8 cellular contexts compared by ENCODE assay signal in the genomic region with DNA sequence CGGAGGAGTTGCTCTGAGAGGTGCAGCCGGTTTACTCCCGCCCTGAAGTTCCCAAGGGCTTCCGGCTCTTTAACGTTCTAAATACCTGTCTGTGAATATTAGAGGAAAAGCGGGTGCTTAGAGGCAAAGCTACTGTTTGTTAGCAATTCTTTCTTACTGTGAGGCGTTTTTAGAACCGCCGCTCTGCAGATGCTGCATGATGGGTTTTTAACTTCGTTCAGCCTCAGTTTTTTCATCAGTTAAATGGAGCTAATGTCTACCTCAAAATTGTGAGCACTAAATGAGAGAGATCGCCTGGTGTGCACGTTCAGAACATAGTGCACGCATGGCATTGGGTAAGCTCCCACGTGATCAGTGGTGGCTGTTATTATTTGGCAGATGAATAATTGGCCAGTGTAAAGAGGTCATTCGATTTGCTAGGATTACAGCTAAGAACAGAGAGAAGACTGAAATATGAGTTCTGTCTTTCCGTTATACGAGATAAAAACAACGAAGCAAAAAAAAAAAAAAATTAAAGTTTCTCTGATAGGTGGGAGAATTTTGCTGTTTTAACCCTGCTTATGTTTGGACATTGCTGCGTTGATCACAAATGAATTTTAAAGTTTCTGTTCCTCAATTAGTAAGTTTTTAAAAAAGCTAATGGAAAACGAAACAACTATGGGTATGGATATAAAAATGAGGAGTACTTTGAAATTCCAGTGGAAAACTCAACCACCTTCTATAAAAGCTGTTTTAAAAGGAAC. TPM values are rescaled to one million over a fixed set of nuclear protein-coding genes. Genes with fewer than 3 reads are reported as not detected.
A peak's percentile ranks its signal among the peaks of the same experiment; 100 is the strongest.
DNase-seq lines count a peak whose midpoint lies in the region; ATAC-seq and TF ChIP-seq lines count a peak whose summit lies in the region.

No MANE protein-coding gene starts in this region.

- CTCF ChIA-PET in Caco-2 (lab: Charles Lee) = interaction anchor here (1.9 kb wide), 1 partner anchor 13 kb away, joined by 6 read pairs; no protein-coding TSS in a partner anchor
- CTCF ChIA-PET in activated CD4-positive, alpha-beta memory T cell treated with anti-CD3 and anti-CD28 coated beads, Interleukin-2, amount 10 ng/mL, durations not matched to agents 7 days and 5 days (lab: Charles Lee) = interaction anchor here (0.8 to 3.1 kb wide), 15 partner anchors 11 to 1372 kb away, joined by 3 to 27 read pairs (median 4); no protein-coding TSS in a partner anchor

- TSS peak; percentile 86 for BruUV-seq in Caco-2 (replicated peaks; lab: Mats Ljungman, UMichigan)

- H3K27ac ChIP-seq in upper lobe of right lung = peak overlapping the region; percentile 90

- peak; percentile 52 for ATAC-seq in GM19452 (IDR thresholded peaks at IDR 0.05; ENCODE audit: unreplicated experiment)
- peak; percentile 42 for ATAC-seq in HG03469 (IDR thresholded peaks at IDR 0.05; ENCODE audit: unreplicated experiment)
- ATAC-seq in upper lobe of right lung = peak; percentile 71

- H3K27ac Mint-ChIP-seq in Caco-2 (ENCODE audit: unreplicated experiment) (peak overlapping the region; percentile 86), neural crest cell (ENCODE audit: unreplicated experiment) (peak overlapping the region; percentile 85)
- H3K27ac Mint-ChIP-seq in activated CD4-positive, alpha-beta memory T cell treated with anti-CD3 and anti-CD28 coated beads, Interleukin-2, amount 10 ng/mL, durations not matched to agents 7 days and 5 days = peak overlapping the region; percentile 92

- H3K4me3 Mint-ChIP-seq in Caco-2 (ENCODE audit: unreplicated experiment) (peak overlapping the region; percentile 89), neural crest cell (peak overlapping the region; percentile 99)
- peak overlapping the region; percentile 85 for H3K4me3 Mint-ChIP-seq in activated CD4-positive, alpha-beta memory T cell treated with anti-CD3 and anti-CD28 coated beads, Interleukin-2, amount 10 ng/mL, durations not matched to agents 7 days and 5 days

- peak overlapping the region; percentile 65 for H3K4me3 ChIP-seq in Caco-2 (ENCODE audit: low read depth, low read length)
- peak overlapping the region; percentile 78 for H3K4me3 ChIP-seq in upper lobe of right lung

- intact Hi-C loops in Caco-2 (cut with micrococcal nuclease; ENCODE audit: unreplicated experiment) (loop anchor here (2.0 kb wide), 1 partner anchor 138 kb away; no protein-coding TSS in a partner anchor), upper lobe of right lung (cut with DNase I) (no loop called here)

- POLR2A ChIA-PET in Caco-2 (lab: Charles Lee) = interaction anchor here (0.9 kb wide), 1 partner anchor 14 kb away, joined by 12 read pairs; no protein-coding TSS in a partner anchor
- POLR2A ChIA-PET in activated CD4-positive, alpha-beta memory T cell treated with anti-CD3 and anti-CD28 coated beads, Interleukin-2, amount 10 ng/mL, durations not matched to agents 7 days and 5 days (lab: Charles Lee) = interaction anchor here (0.8 to 5.3 kb wide), 14 partner anchors 11 to 1706 kb away, joined by 3 to 31 read pairs (median 6); no protein-coding TSS in a partner anchor

- no peaks in the 10 kb centered on the region for H3K4me1 Mint-ChIP-seq in Caco-2 (ENCODE audit: low read depth, unreplicated experiment)
- H3K4me1 Mint-ChIP-seq in activated CD4-positive, alpha-beta memory T cell treated with anti-CD3 and anti-CD28 coated beads, Interleukin-2, amount 10 ng/mL, durations not matched to agents 7 days and 5 days = peaks cover 45% of the 10 kb centered on the region
- H3K4me1 Mint-ChIP-seq in neural crest cell = peaks cover 34% of the 10 kb centered on the region

- H3K36me3 ChIP-seq in Caco-2 (ENCODE audit: control insufficient read depth, insufficient read depth, low read length) = no peaks in the 10 kb centered on the region
- H3K36me3 ChIP-seq in upper lobe of right lung = peaks cover 10% of the 10 kb centered on the region

- H3K4me1 ChIP-seq in Caco-2 (no peaks in the 10 kb centered on the region), upper lobe of right lung (peaks cover 9% of the 10 kb centered on the region)

- no peaks in the 10 kb centered on the region for H3K9me3 Mint-ChIP-seq in Caco-2 (ENCODE audit: unreplicated experiment)
- H3K9me3 Mint-ChIP-seq in activated CD4-positive, alpha-beta memory T cell treated with anti-CD3 and anti-CD28 coated beads, Interleukin-2, amount 10 ng/mL, durations not matched to agents 7 days and 5 days = no peaks in the 10 kb centered on the region
- H3K9me3 Mint-ChIP-seq in neural crest cell = no peaks in the 10 kb centered on the region

- no peaks in the 10 kb centered on the region for H3K27me3 ChIP-seq in Caco-2 (replicated peaks; ENCODE audit: control insufficient read depth, insufficient read depth, low read length)
- H3K27me3 ChIP-seq in upper lobe of right lung = no peaks in the 10 kb centered on the region

- peaks cover 46% of the 10 kb centered on the region for H3K36me3 Mint-ChIP-seq in Caco-2 (ENCODE audit: insufficient read depth, unreplicated experiment)
- peaks cover 21% of the 10 kb centered on the region for H3K36me3 Mint-ChIP-seq in activated CD4-positive, alpha-beta memory T cell treated with anti-CD3 and anti-CD28 coated beads, Interleukin-2, amount 10 ng/mL, durations not matched to agents 7 days and 5 days (ENCODE audit: low read depth)
- H3K36me3 Mint-ChIP-seq in neural crest cell (ENCODE audit: low read depth) = no peaks in the 10 kb centered on the region

- H3K27me3 Mint-ChIP-seq in Caco-2 (ENCODE audit: insufficient read depth, unreplicated experiment) = no peaks in the 10 kb centered on the region
- H3K27me3 Mint-ChIP-seq in activated CD4-positive, alpha-beta memory T cell treated with anti-CD3 and anti-CD28 coated beads, Interleukin-2, amount 10 ng/mL, durations not matched to agents 7 days and 5 days = peaks cover 1% of the 10 kb centered on the region
- no peaks in the 10 kb centered on the region for H3K27me3 Mint-ChIP-seq in neural crest cell (ENCODE audit: low read depth)

- TF ChIP-seq CTCF in Caco-2 (IDR thresholded peaks at IDR 0.05; ENCODE audit: insufficient read depth in 1 of 2, low read depth in 1 of 2, low read length in 1 of 2, severe bottlenecking in 1 of 2, unreplicated experiment in 1 of 2) = no peak
- no peak for TF ChIP-seq CTCF in neural crest cell (conservative IDR thresholded peaks at IDR 0.05)
- TF ChIP-seq CTCF in upper lobe of right lung (IDR thresholded peaks at IDR 0.05) = no peak

- DNase-seq in Caco-2 (peak in 1 of 2 experiments; percentile 70), NCI-H774 (lab: John Stamatoyannopoulos, UW) (peak; percentile 91), fibroblast of gingiva (ENCODE audit: low read depth) (peak; percentile 90), neural crest cell (ENCODE audit: low read depth, low spot score) (no peak), upper lobe of right lung (peak; percentile 71)
- peak; percentile 75 for DNase-seq in activated CD4-positive, alpha-beta memory T cell treated with anti-CD3 and anti-CD28 coated beads, Interleukin-2, amount 10 ng/mL, durations not matched to agents 7 days and 5 days

- H3K9me3 ChIP-seq in Caco-2 (no peaks in the 10 kb centered on the region), upper lobe of right lung (no peaks in the 10 kb centered on the region)

RNA-seq across cellular contexts. Expression of a gene that starts 0.7 kb away (rescaled TPM):
- total RNA-seq in Caco-2 (2022) (35.7 and 38.4 TPM in 2 replicates), neural crest cell (26.8 and 30.5 TPM in 2 replicates), upper lobe of right lung (18.6 TPM)
- 10 to 100 TPM; 24.6 to 28.1 TPM for total RNA-seq in activated CD4-positive, alpha-beta memory T cell treated with anti-CD3 and anti-CD28 coated beads, Interleukin-2, amount 10 ng/mL, durations not matched to agents 7 days and 5 days

RNA-seq across cellular contexts. Expression of a gene that starts 51.1 kb away (rescaled TPM):
- total RNA-seq in Caco-2 (2022) (not detected in 2 replicates), neural crest cell (not detected in 2 replicates), upper lobe of right lung (not detected)
- total RNA-seq in activated CD4-positive, alpha-beta memory T cell treated with anti-CD3 and anti-CD28 coated beads, Interleukin-2, amount 10 ng/mL, durations not matched to agents 7 days and 5 days = not detected
